In genomic region chr2:200405599-200406298, GRCh38 we compare ENCODE assay signal across 8 cellular contexts.
DNase-seq lines count a peak whose midpoint lies in the region; ATAC-seq lines count a peak whose summit lies in the region.

No MANE protein-coding gene starts in this region.

- no peak overlapping the region for H3K23ac ChIP-seq in trophoblast cell (ENCODE audit: low read length)

- no peak overlapping the region for H4K8ac ChIP-seq in trophoblast cell (ENCODE audit: low read depth, low read length)

- no peak overlapping the region for H3K4me2 ChIP-seq in trophoblast cell (ENCODE audit: low read length)

- H2BK120ac ChIP-seq in trophoblast cell (ENCODE audit: insufficient read depth, low read length, poor library complexity), result no peak overlapping the region

- H3K36me3 ChIP-seq in trophoblast cell (ENCODE audit: control insufficient read depth in 1 of 2, insufficient read depth in 2 of 2, low read length in 2 of 2), result peaks cover 5 to 8% of the 10 kb centered on the region in 2 experiments

- no peak overlapping the region for H2BK5ac ChIP-seq in trophoblast cell (ENCODE audit: low read depth, low read length, poor library complexity)

- in situ Hi-C loops in SK-MEL-5 (cut with HindIII; ENCODE audit: low pct_unique_long_range_greater_than_20kb, low sequenced_read_pairs), result no loop called here

- H3K27ac ChIP-seq in trophoblast cell (ENCODE audit: low read depth, low read length), result peak overlapping the region; percentile 41

- H2AK5ac ChIP-seq in trophoblast cell (ENCODE audit: low read length), result no peak overlapping the region

- DNase-seq in SK-MEL-5 (ENCODE audit: low read depth, low spot score) (peak; percentile 91), trophoblast cell (peak; percentile 50 to 78), GF-D8 (lab: John Stamatoyannopoulos, UW) (no peak)
- DNase-seq in stimulated activated CD4-positive, alpha-beta T cell treated with anti-CD3 and anti-CD28 coated beads, Interleukin-4, amount 100 ng/mL, for 4 hours, result no peak

- no CpG with 5 or more reads among the region's 1 CpG for WGBS in trophoblast cell (ENCODE audit: extremely low coverage, insufficient coverage, insufficient read length)

- H3K79me2 ChIP-seq in trophoblast cell (ENCODE audit: control insufficient read depth, insufficient read depth, low read length, poor library complexity), result no peaks in the 10 kb centered on the region

- no peak overlapping the region for H3K9ac ChIP-seq in trophoblast cell (ENCODE audit: low read length)

- H3K14ac ChIP-seq in trophoblast cell (ENCODE audit: low read length), result no peak overlapping the region

- H2AFZ ChIP-seq in trophoblast cell (ENCODE audit: insufficient read depth, low read length, poor library complexity), result no peak overlapping the region

- H3K9me3 ChIP-seq in trophoblast cell (ENCODE audit: insufficient read depth, low read depth, low read length), result no peaks in the 10 kb centered on the region

- H4K12ac ChIP-seq in trophoblast cell (ENCODE audit: low read depth, low read length), result no peak overlapping the region

- no peaks in the 10 kb centered on the region for H3K27me3 ChIP-seq in trophoblast cell (ENCODE audit: insufficient read depth, low read length)

- H4K91ac ChIP-seq in trophoblast cell (ENCODE audit: low read depth, low read length), result no peak overlapping the region

- no peak overlapping the region for H3K4me3 ChIP-seq in trophoblast cell (ENCODE audit: low read depth, low read length)

- H3K4ac ChIP-seq in trophoblast cell (ENCODE audit: low read depth, low read length), result no peak overlapping the region

- peaks cover 5% of the 10 kb centered on the region for H3K79me1 ChIP-seq in trophoblast cell (ENCODE audit: low read length)

- H3K4me1 ChIP-seq in trophoblast cell (ENCODE audit: control insufficient read depth in 1 of 2, insufficient read depth in 2 of 2, low read length in 2 of 2), result peaks cover 10 to 21% of the 10 kb centered on the region in 2 experiments

- ATAC-seq in GM18861 (IDR thresholded peaks at IDR 0.05; ENCODE audit: unreplicated experiment) (peak; percentile 48), HG03460 (IDR thresholded peaks at IDR 0.05; ENCODE audit: unreplicated experiment) (peak; percentile 51), esophagus mucosa (peak; percentile 96), HG03097 (IDR thresholded peaks at IDR 0.05; ENCODE audit: low FRiP score, unreplicated experiment) (no peak)

- no peak overlapping the region for H3K18ac ChIP-seq in trophoblast cell (ENCODE audit: low read length)

- H2BK12ac ChIP-seq in trophoblast cell (ENCODE audit: low read length), result no peak overlapping the region

Comparison
In these comparisons a context has a peak if more than half of its experiments do, and no peak if none do; other contexts are left out.
1. DNase-seq: peak in SK-MEL-5 (single experiment) and trophoblast cell (2 of 2); none in stimulated activated CD4-positive, alpha-beta T cell treated with anti-CD3 and anti-CD28 coated beads, Interleukin-4, amount 100 ng/mL, for 4 hours (0 of 2) and GF-D8 (single experiment).